12 cellular contexts compared by ENCODE assay signal in genomic region chr12:69998922-69999321, GRCh38.
"Had no signal": no experiment of that assay in that cellular context is flagged by ENCODE, and none has a peak within 500 bp of the region (broad histone marks: within the 10 kb centered on the region; RNA-seq: fewer than 3 reads in every experiment).

No MANE protein-coding gene starts in this region.

- ATAC-seq: activated naive CD4-positive, alpha-beta T cell treated with anti-CD3 and anti-CD28 coated beads, Interleukin-2, amount 50 U/mL, for 72 hours; activated T-cell treated with anti-CD3 and anti-CD28 coated beads, Interleukin-2, amount 50 U/mL, for 72 hours; esophagus mucosa; naive thymus-derived CD8-positive, alpha-beta T cell had no signal

- DNase-seq: activated B cell treated with CpG ODN at 0.5 μM for 24 hours; activated CD4-positive, alpha-beta T cell treated with anti-CD3 and anti-CD28 coated beads for 48 hours; activated CD8-positive, alpha-beta memory T cell treated with anti-CD3 and anti-CD28 coated beads, Interleukin-2, amount 50 U/mL, for 48 hours; activated gamma-delta T cell; activated T-cell treated with anti-CD3 and anti-CD28 coated beads, Interleukin-2, amount 50 U/mL, for 72 hours; islet precursor cell; left ventricle myocardium inferior; naive thymus-derived CD8-positive, alpha-beta T cell had no signal

- FAIRE-seq: TTC549 had no signal

- H3K4me3 Mint-ChIP-seq: activated B cell treated with CpG ODN at 0.5 μM for 24 hours; activated T-cell treated with anti-CD3 and anti-CD28 coated beads, Interleukin-2, amount 50 U/mL, for 72 hours; naive thymus-derived CD8-positive, alpha-beta T cell; stimulated activated effector memory CD8-positive, alpha-beta T cell treated with anti-CD3 and anti-CD28 coated beads, Interleukin-12 subunit alpha, Interleukin-12 subunit beta, amount 100 ng/mL, for 72 hours had no signal

- H3K36me3 Mint-ChIP-seq: activated naive CD4-positive, alpha-beta T cell treated with anti-CD3 and anti-CD28 coated beads, Interleukin-2, amount 50 U/mL, for 72 hours; naive thymus-derived CD8-positive, alpha-beta T cell; stimulated activated effector memory CD8-positive, alpha-beta T cell treated with anti-CD3 and anti-CD28 coated beads, Interleukin-12 subunit alpha, Interleukin-12 subunit beta, amount 100 ng/mL, for 72 hours had no signal

- H3K27ac Mint-ChIP-seq: activated B cell treated with CpG ODN at 0.5 μM for 24 hours; activated naive CD4-positive, alpha-beta T cell treated with anti-CD3 and anti-CD28 coated beads, Interleukin-2, amount 50 U/mL, for 72 hours; activated T-cell treated with anti-CD3 and anti-CD28 coated beads, Interleukin-2, amount 50 U/mL, for 72 hours; naive thymus-derived CD8-positive, alpha-beta T cell; stimulated activated effector memory CD8-positive, alpha-beta T cell treated with anti-CD3 and anti-CD28 coated beads, Interleukin-12 subunit alpha, Interleukin-12 subunit beta, amount 100 ng/mL, for 72 hours had no signal

- H3K36me3 ChIP-seq: left ventricle myocardium inferior had no signal

- H3K4me3 ChIP-seq: left ventricle myocardium inferior had no signal

- H3K9me3 Mint-ChIP-seq: activated B cell treated with CpG ODN at 0.5 μM for 24 hours; activated T-cell treated with anti-CD3 and anti-CD28 coated beads, Interleukin-2, amount 50 U/mL, for 72 hours; stimulated activated effector memory CD8-positive, alpha-beta T cell treated with anti-CD3 and anti-CD28 coated beads, Interleukin-12 subunit alpha, Interleukin-12 subunit beta, amount 100 ng/mL, for 72 hours had no signal

- H3K4me1 Mint-ChIP-seq: activated B cell treated with CpG ODN at 0.5 μM for 24 hours; naive thymus-derived CD8-positive, alpha-beta T cell; stimulated activated effector memory CD8-positive, alpha-beta T cell treated with anti-CD3 and anti-CD28 coated beads, Interleukin-12 subunit alpha, Interleukin-12 subunit beta, amount 100 ng/mL, for 72 hours had no signal
